Comparison of ENCODE assay signal across 11 cellular contexts in genomic region chr1:117058810-117059209, GRCh38. TPM values are rescaled to one million over a fixed set of nuclear protein-coding genes. Genes with fewer than 3 reads are reported as not detected.
A peak's percentile ranks its signal among the peaks of the same experiment; 100 is the strongest.
DNase-seq lines count a peak whose midpoint lies in the region; ATAC-seq, FAIRE-seq and TF ChIP-seq lines count a peak whose summit lies in the region.
"Had no signal": no experiment of that assay in that cellular context is flagged by ENCODE, and none has a peak within 500 bp of the region (broad histone marks: within the 10 kb centered on the region; RNA-seq: fewer than 3 reads in every experiment).

No MANE protein-coding gene starts in this region.

- 6 to 18% (median 8%) methylated on average over 4 of the region's 4 CpGs for WGBS in small intestine, 3 donors
- WGBS in gastroesophageal sphincter (ENCODE audit: low coverage in 1 of 2), 2 donors = 43 to 52% methylated on average over 4 of the region's 4 CpGs
- WGBS in thyroid gland, 2 donors = 33 to 41% methylated on average over 4 of the region's 4 CpGs

- H3K9me3 ChIP-seq in NT2/D1 (ENCODE audit: insufficient read depth, low read length) (no peaks in the 10 kb centered on the region), small intestine (ENCODE audit: control insufficient read depth, low read depth) (no peaks in the 10 kb centered on the region), left lung (no peaks in the 10 kb centered on the region), gastroesophageal sphincter (no peaks in the 10 kb centered on the region), thyroid gland (no peaks in the 10 kb centered on the region)

- TF ChIP-seq CTCF in left lung (IDR thresholded peaks at IDR 0.05) (no peak), gastroesophageal sphincter (IDR thresholded peaks at IDR 0.05) (no peak), thyroid gland (IDR thresholded peaks at IDR 0.05) (no peak)

- peak overlapping the region; percentile 85 for H3K9ac ChIP-seq in NT2/D1 (ENCODE audit: insufficient read length, low read depth)

- H3K27ac ChIP-seq in small intestine (ENCODE audit: low read depth in 1 of 2, low read length in 1 of 2) (no peak overlapping the region), left lung (no peak overlapping the region), gastroesophageal sphincter (no peak overlapping the region), thyroid gland (no peak overlapping the region)
- H3K27ac ChIP-seq: coronary artery had no signal

- no peak for FAIRE-seq in small intestine (lab: Jason Lieb, UNC)

- H3K27me3 ChIP-seq in NT2/D1 (ENCODE audit: insufficient read depth, insufficient read length) = no peaks in the 10 kb centered on the region
- no peaks in the 10 kb centered on the region for H3K27me3 ChIP-seq in small intestine (ENCODE audit: control insufficient read depth in 2 of 2, insufficient read depth in 2 of 2, low read length in 2 of 2)
- H3K27me3 ChIP-seq in left lung = no peaks in the 10 kb centered on the region
- H3K27me3 ChIP-seq in gastroesophageal sphincter = no peaks in the 10 kb centered on the region
- no peaks in the 10 kb centered on the region for H3K27me3 ChIP-seq in thyroid gland

- DNase-seq in NCI-H2107 treated with DMSO at 0.1 percent for 48 hours (lab: John Stamatoyannopoulos, UW; ENCODE audit: unreplicated experiment) = peak; percentile 58
- DNase-seq in NCI-H2107 (lab: John Stamatoyannopoulos, UW) = no peak
- no peak for DNase-seq in NT2/D1 (ENCODE audit: low read depth, low spot score)
- DNase-seq in erythroblast (lab: John Stamatoyannopoulos, UW) = peak; percentile 7 to 29
- DNase-seq in small intestine = peak; percentile 16
- no peak for DNase-seq in left lung
- no peak for DNase-seq in thyroid gland
- DNase-seq: activated T-cell treated with anti-CD3 and anti-CD28 coated beads for 4 hours, HCEC 1CT had no signal

- no peak for ATAC-seq in left lung
- ATAC-seq in gastroesophageal sphincter = no peak

- H3K36me3 ChIP-seq in NT2/D1 (ENCODE audit: insufficient read depth, insufficient read length, low read length) (peaks cover 21% of the 10 kb centered on the region), small intestine (ENCODE audit: control insufficient read depth in 2 of 2, insufficient read depth in 2 of 2, low read length in 2 of 2) (no peaks in the 10 kb centered on the region), left lung (peaks cover 0 to 3% of the 10 kb centered on the region in 2 donors), gastroesophageal sphincter (no peaks in the 10 kb centered on the region), thyroid gland (no peaks in the 10 kb centered on the region)

- no peak for TF ChIP-seq EP300 in gastroesophageal sphincter (IDR thresholded peaks at IDR 0.05)

- intact Hi-C loops in left lung (cut with DNase I) = loop anchor here in 1 of 2 donors (5.0 kb wide), 1 partner anchor 322 kb away; no protein-coding TSS in a partner anchor
- intact Hi-C loops in thyroid gland (cut with DNase I) = loop anchor here (5.0 kb wide), 1 partner anchor 322 kb away; no protein-coding TSS in a partner anchor

- H3K4me3 ChIP-seq in NT2/D1 (ENCODE audit: insufficient read length, low read depth) (peak overlapping the region; percentile 87), small intestine (ENCODE audit: low read depth in 1 of 2, low read length in 2 of 2) (peak overlapping the region in 1 of 2 donors; percentile 78), left lung (peak overlapping the region in 1 of 2 donors; percentile 63), gastroesophageal sphincter (no peak overlapping the region), thyroid gland (replicated peaks in 1 of 3) (peak overlapping the region in 1 of 3 donors; percentile 84)

- TF ChIP-seq POLR2A in erythroblast (IDR thresholded peaks at IDR 0.05; ENCODE audit: low read length) = no peak
- TF ChIP-seq POLR2A in gastroesophageal sphincter (IDR thresholded peaks at IDR 0.05) = no peak
- TF ChIP-seq POLR2A in thyroid gland (IDR thresholded peaks at IDR 0.05) = no peak

- no peaks in the 10 kb centered on the region for H3K4me1 ChIP-seq in NT2/D1 (ENCODE audit: insufficient read depth, insufficient read length)
- H3K4me1 ChIP-seq in small intestine (ENCODE audit: control insufficient read depth in 2 of 2, insufficient read depth in 1 of 2, low read depth in 1 of 2, low read length in 1 of 2) = no peaks in the 10 kb centered on the region
- H3K4me1 ChIP-seq in left lung = peaks cover 0 to 14% of the 10 kb centered on the region in 2 donors
- peaks cover 0 to 20% (median 5%) of the 10 kb centered on the region in 3 donors for H3K4me1 ChIP-seq in gastroesophageal sphincter
- H3K4me1 ChIP-seq in thyroid gland = peaks cover 6 to 8% of the 10 kb centered on the region in 2 donors

RNA-seq across cellular contexts. Expression of gene TTF2, which starts 1.3 kb away (rescaled TPM):
- polyA plus RNA-seq in small intestine = 1 to 10 TPM; 1.8 to 5.8 (median 4.1) TPM
- 10 to 100 TPM; 21.0 to 21.1 TPM for total RNA-seq in left lung
- total RNA-seq in gastroesophageal sphincter = 10 to 100 TPM in 2 of 4 donors, 1 to 10 TPM in 2; 5.6 to 21.1 (median 13.5) TPM
- total RNA-seq in thyroid gland = 10 to 100 TPM in 3 of 4 donors, 1 to 10 TPM in 1; 6.0 to 32.3 (median 17.2) TPM

RNA-seq across cellular contexts. Expression of gene CD101, which starts 57.2 kb away (rescaled TPM):
- polyA plus RNA-seq in small intestine = 1 to 10 TPM; 1.3 to 6.2 (median 1.6) TPM
- total RNA-seq in left lung (1 to 10 TPM; 2.7 to 8.3 TPM), gastroesophageal sphincter (1 to 10 TPM in 1 of 4 donors, under 1 TPM in 3; 0.35 to 5.3 (median 0.84) TPM), thyroid gland (1 to 10 TPM in 1 of 4 donors, under 1 TPM in 3; 0.13 to 1.3 (median 0.73) TPM)

Comparison
In these comparisons a context has a peak if more than half of its experiments do, and no peak if none do; other contexts are left out.
1. DNase-seq: peak in NCI-H2107 treated with DMSO at 0.1 percent for 48 hours (single experiment), erythroblast (2 of 2) and small intestine (single experiment); none in NCI-H2107 (single experiment), NT2/D1 (single experiment), left lung (0 of 2) and thyroid gland (0 of 2).